26 cellular contexts compared by ENCODE assay signal in genomic region chr16:59373632-59374031, GRCh38.
"Had no signal": no experiment of that assay in that cellular context is flagged by ENCODE, and none has a peak within 500 bp of the region (broad histone marks: within the 10 kb centered on the region; RNA-seq: fewer than 3 reads in every experiment).

No MANE protein-coding gene starts in this region.

- H3K27ac ChIP-seq: left lung, lower lobe of right lung, pancreas, prostate gland, sigmoid colon, spleen, suprapubic skin, thoracic aorta, tibial artery, upper lobe of right lung had no signal

- ATAC-seq: left colon; left lung; lower lobe of right lung; naive thymus-derived CD8-positive, alpha-beta T cell; pancreas; right cardiac atrium; stimulated activated effector memory CD8-positive, alpha-beta T cell treated with anti-CD3 and anti-CD28 coated beads, Interleukin-12 subunit alpha, Interleukin-12 subunit beta, amount 100 ng/mL, for 72 hours; upper lobe of right lung had no signal

- FAIRE-seq: keratinocyte, pancreas, small intestine, urothelium cell line had no signal

- H3K4me1 ChIP-seq: left lung, lower lobe of right lung, pancreas, prostate gland, sigmoid colon, spleen, suprapubic skin, tibial artery, upper lobe of right lung had no signal

- H3K4me3 ChIP-seq: left lung, lower lobe of right lung, pancreas, prostate gland, sigmoid colon, spleen, suprapubic skin, thoracic aorta, tibial artery, upper lobe of right lung had no signal

- H3K9me3 ChIP-seq: left lung, lower lobe of right lung, pancreas, prostate gland, spleen, suprapubic skin, thoracic aorta, tibial artery, upper lobe of right lung had no signal

- DNase-seq: hippocampal formation; left colon; left lung; lower lobe of right lung; mammary epithelial cell; mesenchymal stem cell; naive thymus-derived CD8-positive, alpha-beta T cell; nucleus accumbens; pancreas; posterior cingulate gyrus; retina; right cardiac atrium; sigmoid colon; small intestine; spleen; stimulated activated CD4-positive, alpha-beta T cell treated with anti-CD3 and anti-CD28 coated beads, Interleukin-4, amount 100 ng/mL, for 24 hours; stimulated activated naive CD4-positive, alpha-beta T cell; tibial artery; trophoblast cell; upper lobe of right lung had no signal

- H3K36me3 ChIP-seq: left lung, lower lobe of right lung, pancreas, prostate gland, sigmoid colon, spleen, suprapubic skin, thoracic aorta, tibial artery, upper lobe of right lung had no signal

- H3K27me3 ChIP-seq: left lung, pancreas, sigmoid colon, spleen, suprapubic skin, tibial artery, upper lobe of right lung had no signal
